In the genomic region with DNA sequence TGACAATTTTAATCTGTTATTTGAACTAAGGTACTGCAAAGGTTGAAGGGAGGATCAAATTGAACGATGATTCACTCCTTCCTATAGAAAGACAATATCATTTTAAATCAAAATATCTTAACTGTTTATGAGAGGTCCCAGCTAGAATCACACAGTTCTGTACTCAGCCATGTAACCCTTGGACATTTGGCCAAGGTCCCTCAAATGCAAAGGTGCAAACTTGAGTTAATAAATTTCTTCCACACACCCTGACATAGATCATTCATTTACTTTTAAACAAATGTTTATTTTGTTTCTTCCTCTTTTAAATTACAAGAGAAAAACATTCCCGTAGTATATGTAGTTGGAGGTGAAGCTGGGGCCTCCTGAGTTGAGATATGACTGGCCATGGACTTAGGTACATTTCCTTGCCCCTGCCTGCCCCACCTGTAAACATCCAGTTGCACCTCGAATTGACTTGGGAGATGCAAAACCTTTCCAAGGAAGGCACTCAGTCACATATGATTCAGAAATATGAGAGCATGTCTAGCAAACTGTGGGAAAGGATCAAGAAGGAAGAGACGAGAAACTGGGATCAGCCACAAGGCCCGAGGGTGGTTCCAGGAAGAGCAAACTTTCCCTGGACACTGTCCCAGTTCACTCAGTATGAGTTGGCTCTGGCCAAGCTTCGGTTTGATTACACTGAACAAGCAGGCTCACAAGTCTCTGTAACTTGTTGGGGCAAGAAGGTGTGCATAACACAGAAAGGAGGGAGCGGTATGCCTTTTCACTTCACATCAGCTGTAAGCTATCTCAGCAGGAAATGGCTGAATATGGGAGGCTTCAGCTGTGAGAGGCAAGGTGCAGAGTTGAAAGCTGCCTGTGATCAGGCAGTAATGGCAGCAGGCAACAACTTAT, we compare ENCODE assay signal across 1 cellular context.
TF ChIP-seq lines count a peak whose summit lies in the region.

No MANE protein-coding gene starts in this region.

TF ChIP-seq in WTC11, 78 proteins besides CTCF, POLR2A, EP300 and RAD21 (continued from another document):
- TF ChIP-seq, protein P1, sequence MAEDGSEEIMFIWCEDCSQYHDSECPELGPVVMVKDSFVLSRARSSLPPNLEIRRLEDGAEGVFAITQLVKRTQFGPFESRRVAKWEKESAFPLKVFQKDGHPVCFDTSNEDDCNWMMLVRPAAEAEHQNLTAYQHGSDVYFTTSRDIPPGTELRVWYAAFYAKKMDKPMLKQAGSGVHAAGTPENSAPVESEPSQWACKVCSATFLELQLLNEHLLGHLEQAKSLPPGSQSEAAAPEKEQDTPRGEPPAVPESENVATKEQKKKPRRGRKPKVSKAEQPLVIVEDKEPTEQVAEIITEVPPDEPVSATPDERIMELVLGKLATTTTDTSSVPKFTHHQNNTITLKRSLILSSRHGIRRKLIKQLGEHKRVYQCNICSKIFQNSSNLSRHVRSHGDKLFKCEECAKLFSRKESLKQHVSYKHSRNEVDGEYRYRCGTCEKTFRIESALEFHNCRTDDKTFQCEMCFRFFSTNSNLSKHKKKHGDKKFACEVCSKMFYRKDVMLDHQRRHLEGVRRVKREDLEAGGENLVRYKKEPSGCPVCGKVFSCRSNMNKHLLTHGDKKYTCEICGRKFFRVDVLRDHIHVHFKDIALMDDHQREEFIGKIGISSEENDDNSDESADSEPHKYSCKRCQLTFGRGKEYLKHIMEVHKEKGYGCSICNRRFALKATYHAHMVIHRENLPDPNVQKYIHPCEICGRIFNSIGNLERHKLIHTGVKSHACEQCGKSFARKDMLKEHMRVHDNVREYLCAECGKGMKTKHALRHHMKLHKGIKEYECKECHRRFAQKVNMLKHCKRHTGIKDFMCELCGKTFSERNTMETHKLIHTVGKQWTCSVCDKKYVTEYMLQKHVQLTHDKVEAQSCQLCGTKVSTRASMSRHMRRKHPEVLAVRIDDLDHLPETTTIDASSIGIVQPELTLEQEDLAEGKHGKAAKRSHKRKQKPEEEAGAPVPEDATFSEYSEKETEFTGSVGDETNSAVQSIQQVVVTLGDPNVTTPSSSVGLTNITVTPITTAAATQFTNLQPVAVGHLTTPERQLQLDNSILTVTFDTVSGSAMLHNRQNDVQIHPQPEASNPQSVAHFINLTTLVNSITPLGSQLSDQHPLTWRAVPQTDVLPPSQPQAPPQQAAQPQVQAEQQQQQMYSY (CRISPR knock-in tag; IDR thresholded peaks at IDR 0.05) = no peak
- TF ChIP-seq JAZF1 (CRISPR knock-in tag; IDR thresholded peaks at IDR 0.05) = no peak
- TF ChIP-seq, protein P2, sequence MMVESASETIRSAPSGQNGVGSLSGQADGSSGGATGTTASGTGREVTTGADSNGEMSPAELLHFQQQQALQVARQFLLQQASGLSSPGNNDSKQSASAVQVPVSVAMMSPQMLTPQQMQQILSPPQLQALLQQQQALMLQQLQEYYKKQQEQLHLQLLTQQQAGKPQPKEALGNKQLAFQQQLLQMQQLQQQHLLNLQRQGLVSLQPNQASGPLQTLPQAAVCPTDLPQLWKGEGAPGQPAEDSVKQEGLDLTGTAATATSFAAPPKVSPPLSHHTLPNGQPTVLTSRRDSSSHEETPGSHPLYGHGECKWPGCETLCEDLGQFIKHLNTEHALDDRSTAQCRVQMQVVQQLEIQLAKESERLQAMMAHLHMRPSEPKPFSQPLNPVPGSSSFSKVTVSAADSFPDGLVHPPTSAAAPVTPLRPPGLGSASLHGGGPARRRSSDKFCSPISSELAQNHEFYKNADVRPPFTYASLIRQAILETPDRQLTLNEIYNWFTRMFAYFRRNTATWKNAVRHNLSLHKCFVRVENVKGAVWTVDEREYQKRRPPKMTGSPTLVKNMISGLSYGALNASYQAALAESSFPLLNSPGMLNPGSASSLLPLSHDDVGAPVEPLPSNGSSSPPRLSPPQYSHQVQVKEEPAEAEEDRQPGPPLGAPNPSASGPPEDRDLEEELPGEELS (CRISPR knock-in tag; IDR thresholded peaks at IDR 0.05) = no peak
